ENCODE assay signal across 25 cellular contexts in genomic region chr2:31919499-31919898, GRCh38.
"Had no signal": no experiment of that assay in that cellular context is flagged by ENCODE, and none has a peak within 500 bp of the region (broad histone marks: within the 10 kb centered on the region; RNA-seq: fewer than 3 reads in every experiment).

No MANE protein-coding gene starts in this region.

- ATAC-seq: esophagus mucosa, gastrocnemius medialis, heart right ventricle, left cardiac atrium, left lung, left ventricle myocardium superior, lower lobe of right lung, mucosa of descending colon had no signal

- H3K4me3 Mint-ChIP-seq: mesothelial cell of epicardium, naive B cell had no signal

- H3K9me3 Mint-ChIP-seq: mesothelial cell of epicardium, naive B cell had no signal

- H3K4me1 ChIP-seq: colonic mucosa, left lung, lower lobe of right lung had no signal

- H3K27ac ChIP-seq: colonic mucosa, dorsolateral prefrontal cortex, epithelial cell of prostate, esophagus squamous epithelium, gastrocnemius medialis, heart right ventricle, left lung, lower lobe of right lung had no signal

- H3K27ac Mint-ChIP-seq: mesothelial cell of epicardium had no signal

- H3K27me3 ChIP-seq: colonic mucosa, dorsolateral prefrontal cortex, esophagus squamous epithelium, gastrocnemius medialis, heart right ventricle, left lung had no signal

- H3K27me3 Mint-ChIP-seq: naive B cell had no signal

- H3K9me3 ChIP-seq: colonic mucosa, esophagus squamous epithelium, gastrocnemius medialis, heart right ventricle, left lung, lower lobe of right lung, mucosa of descending colon had no signal

- H3K4me3 ChIP-seq: colonic mucosa, dorsolateral prefrontal cortex, esophagus squamous epithelium, gastrocnemius medialis, heart right ventricle, left lung, lower lobe of right lung, mucosa of descending colon had no signal

- DNase-seq: colonic mucosa; cortex of kidney; dermis blood vessel endothelial cell; dorsolateral prefrontal cortex; effector CD4-positive, alpha-beta T cell; effector memory CD4-positive, alpha-beta T cell; erythroblast; esophagus squamous epithelium; foreskin fibroblast; foreskin melanocyte; gastrocnemius medialis; glutamatergic neuron; head of caudate nucleus; heart right ventricle; hippocampal formation; left cardiac atrium; left lung; left ventricle myocardium superior; lower lobe of right lung; mesenchymal stem cell; mucosa of descending colon; naive B cell had no signal

- H3K36me3 ChIP-seq: colonic mucosa, gastrocnemius medialis had no signal
